In genomic region chr11:67649634-67650540, GRCh38 we compare ENCODE assay signal across 9 cellular contexts. TPM values are rescaled to one million over a fixed set of nuclear protein-coding genes. Genes with fewer than 3 reads are reported as not detected.
DNase-seq lines count a peak whose midpoint lies in the region; ATAC-seq, FAIRE-seq and TF ChIP-seq lines count a peak whose summit lies in the region.
"Had no signal": no experiment of that assay in that cellular context is flagged by ENCODE, and none has a peak within 500 bp of the region (broad histone marks: within the 10 kb centered on the region; RNA-seq: fewer than 3 reads in every experiment).

No MANE protein-coding gene starts in this region.

- peaks cover 20 to 44% (median 34%) of the 10 kb centered on the region in 4 donors for H3K4me1 Mint-ChIP-seq in CD4-positive, alpha-beta memory T cell
- H3K4me1 Mint-ChIP-seq in neural progenitor cell = peaks cover 14% of the 10 kb centered on the region

- H2AFZ ChIP-seq in neural progenitor cell (replicated peaks) = no peak overlapping the region

- FAIRE-seq in bronchial epithelial cell (lab: Jason Lieb, UNC) = peak; percentile 96

- no peaks in the 10 kb centered on the region for H3K9me3 Mint-ChIP-seq in CD4-positive, alpha-beta memory T cell
- peaks cover 3% of the 10 kb centered on the region for H3K9me3 Mint-ChIP-seq in neural progenitor cell

- POLR2A ChIA-PET in CD4-positive, alpha-beta memory T cell (lab: Charles Lee; ENCODE audit: partially characterized antibody) = interaction anchor here (1.0 to 4.7 kb wide), 4 partner anchors 15 to 36 kb away, joined by 3 to 34 read pairs (median 6); partner anchors contain the start of gene NUDT8
- POLR2A ChIA-PET in RWPE1 (lab: Yijun Ruan, JAX; ENCODE audit: low non-redundant PET) = interaction anchor here (0.6 kb wide), 1 partner anchor 22 kb away, joined by 5 read pairs; no protein-coding TSS in a partner anchor

- H3K4me1 ChIP-seq in CD4-positive, alpha-beta memory T cell (ENCODE audit: insufficient read depth, low read length) = peaks cover 35% of the 10 kb centered on the region
- H3K4me1 ChIP-seq in neural progenitor cell (peaks cover 8% of the 10 kb centered on the region), thyroid gland (peaks cover 0 to 4% of the 10 kb centered on the region in 2 donors)

- intact Hi-C loops in CD4-positive, alpha-beta memory T cell (cut with micrococcal nuclease) = no loop called here
- intact Hi-C loops in thyroid gland (cut with DNase I) = no loop called here

- no peaks in the 10 kb centered on the region for H3K27me3 ChIP-seq in CD4-positive, alpha-beta memory T cell (ENCODE audit: insufficient read depth, low read length)
- H3K27me3 ChIP-seq in bronchial epithelial cell (ENCODE audit: control insufficient read depth, insufficient read depth, low read length) (no peaks in the 10 kb centered on the region), neural progenitor cell (no peaks in the 10 kb centered on the region), thyroid gland (no peaks in the 10 kb centered on the region)

- peaks cover 0 to 4% of the 10 kb centered on the region in 2 donors for H3K36me3 Mint-ChIP-seq in CD4-positive, alpha-beta memory T cell
- no peaks in the 10 kb centered on the region for H3K36me3 Mint-ChIP-seq in neural progenitor cell

- H3K27ac ChIP-seq in CD4-positive, alpha-beta memory T cell (ENCODE audit: low read depth, low read length) = peak overlapping the region; percentile 72
- H3K27ac ChIP-seq in neural progenitor cell = no peak overlapping the region
- H3K27ac ChIP-seq in RWPE1 = no peak overlapping the region
- no peak overlapping the region for H3K27ac ChIP-seq in thyroid gland

- no peaks in the 10 kb centered on the region for H3K79me2 ChIP-seq in neural progenitor cell (ENCODE audit: low read depth)

- H3K9ac ChIP-seq in neural progenitor cell = no peak overlapping the region

- no peaks in the 10 kb centered on the region for H4K20me1 ChIP-seq in neural progenitor cell (ENCODE audit: low read depth)

- no peak for TF ChIP-seq CTCF in bronchial epithelial cell (IDR thresholded peaks at IDR 0.05; ENCODE audit: insufficient read depth, low read length, severe bottlenecking)
- no peak for TF ChIP-seq CTCF in neural progenitor cell (IDR thresholded peaks at IDR 0.05)
- no peak for TF ChIP-seq CTCF in RWPE1 (conservative IDR thresholded peaks at IDR 0.05; ENCODE audit: low read depth)
- no peak for TF ChIP-seq CTCF in thyroid gland (IDR thresholded peaks at IDR 0.05)

- DNase-seq in CD4-positive, alpha-beta memory T cell = no peak
- peak; percentile 88 for DNase-seq in Jurkat, Clone E6-1 (ENCODE audit: low read depth, low spot score)
- DNase-seq in bronchial epithelial cell (ENCODE audit: low read depth) = no peak
- DNase-seq in neural progenitor cell (ENCODE audit: low spot score) = no peak
- no peak for DNase-seq in RWPE1 (ENCODE audit: low spot score)
- DNase-seq in pons (ENCODE audit: low spot score) = no peak
- no peak for DNase-seq in thyroid gland

- H3F3A ChIP-seq in neural progenitor cell (ENCODE audit: low read depth) = peaks cover 12% of the 10 kb centered on the region

- H3K4me2 ChIP-seq in neural progenitor cell = peak overlapping the region; percentile 21

- TF ChIP-seq POLR2A in thyroid gland (IDR thresholded peaks at IDR 0.05) = no peak

- H3K4me3 Mint-ChIP-seq in CD4-positive, alpha-beta memory T cell = peak overlapping the region; percentile 90 to 96 (median 95)
- H3K4me3 Mint-ChIP-seq in neural progenitor cell = no peak overlapping the region

- no peak for ATAC-seq in GM21447 (IDR thresholded peaks at IDR 0.05; ENCODE audit: unreplicated experiment)

- CTCF ChIA-PET in CD4-positive, alpha-beta memory T cell (lab: Charles Lee; ENCODE audit: partially characterized antibody) = interaction anchor here (0.7 to 1.9 kb wide), 4 partner anchors 8 to 66 kb away, joined by 3 to 6 read pairs (median 3); partner anchors contain the start of gene GSTP1
- CTCF ChIA-PET in RWPE1 (lab: Yijun Ruan, JAX) = interaction anchor here (1.3 kb wide), 1 partner anchor 10 kb away, joined by 4 read pairs; no protein-coding TSS in a partner anchor

- 88 to 89% methylated on average over 20 to 21 of the region's 22 CpGs for WGBS in thyroid gland, 2 donors

- H3K27ac Mint-ChIP-seq in CD4-positive, alpha-beta memory T cell = peak overlapping the region; percentile 93 to 97 (median 96)
- H3K27ac Mint-ChIP-seq in neural progenitor cell = no peak overlapping the region

- peak overlapping the region in 1 of 2 donors; percentile 61 for H3K4me3 ChIP-seq in CD4-positive, alpha-beta memory T cell (ENCODE audit: low read length in 2 of 2)
- H3K4me3 ChIP-seq in Jurkat, Clone E6-1 (ENCODE audit: low read length) = peak overlapping the region; percentile 80
- no peak overlapping the region for H3K4me3 ChIP-seq in bronchial epithelial cell (ENCODE audit: low read depth, low read length)
- no peak overlapping the region for H3K4me3 ChIP-seq in neural progenitor cell
- no peak overlapping the region for H3K4me3 ChIP-seq in thyroid gland (replicated peaks in 1 of 3)

- no peaks in the 10 kb centered on the region for H3K27me3 Mint-ChIP-seq in CD4-positive, alpha-beta memory T cell
- H3K27me3 Mint-ChIP-seq in neural progenitor cell (ENCODE audit: insufficient read depth, low read depth) = peaks cover 13% of the 10 kb centered on the region

- no peaks in the 10 kb centered on the region for H3K36me3 ChIP-seq in CD4-positive, alpha-beta memory T cell (ENCODE audit: insufficient read depth, low read length)
- H3K36me3 ChIP-seq in bronchial epithelial cell (ENCODE audit: control insufficient read depth, insufficient read depth, low read length) (no peaks in the 10 kb centered on the region), neural progenitor cell (no peaks in the 10 kb centered on the region), thyroid gland (no peaks in the 10 kb centered on the region)

- no peaks in the 10 kb centered on the region for H3K9me3 ChIP-seq in CD4-positive, alpha-beta memory T cell (ENCODE audit: control insufficient read depth in 1 of 2, low read length in 2 of 2)
- H3K9me3 ChIP-seq in neural progenitor cell (ENCODE audit: low read depth) (no peaks in the 10 kb centered on the region), thyroid gland (no peaks in the 10 kb centered on the region)

RNA-seq across cellular contexts. Expression of gene ACY3, which starts 0.6 kb away (rescaled TPM):
- total RNA-seq in CD4-positive, alpha-beta memory T cell = not detected
- under 1 TPM in 1 of 2 donors, not detected in 1; 0.48 TPM for polyA plus RNA-seq in CD4-positive, alpha-beta memory T cell
- 12.4 TPM for polyA plus RNA-seq in Jurkat, Clone E6-1 (2012; ENCODE audit: insufficient read depth, insufficient read length)
- total RNA-seq in bronchial epithelial cell (not detected in 2 replicates), neural progenitor cell (ENCODE audit: low replicate concordance) (not detected in 2 replicates), thyroid gland (not detected)

RNA-seq across cellular contexts. Expression of gene TBX10, which starts 10.3 kb away (rescaled TPM):
- not detected for total RNA-seq in CD4-positive, alpha-beta memory T cell
- polyA plus RNA-seq in CD4-positive, alpha-beta memory T cell = not detected
- polyA plus RNA-seq in Jurkat, Clone E6-1 (2012; ENCODE audit: insufficient read depth, insufficient read length) = not detected
- total RNA-seq in bronchial epithelial cell (not detected in 2 replicates), neural progenitor cell (ENCODE audit: low replicate concordance) (not detected in 2 replicates), thyroid gland (not detected)
- total RNA-seq: activated CD8-positive, alpha-beta memory T cell treated with anti-CD3 and anti-CD28 coated beads for 36 hours had no signal

RNA-seq across cellular contexts. Expression of gene NUDT8, which starts 20.1 kb away (rescaled TPM):
- 1 to 10 TPM; 3.1 to 4.3 TPM for total RNA-seq in CD4-positive, alpha-beta memory T cell
- polyA plus RNA-seq in CD4-positive, alpha-beta memory T cell = 1 to 10 TPM; 2.0 to 4.5 TPM
- 119 TPM for polyA plus RNA-seq in Jurkat, Clone E6-1 (2012; ENCODE audit: insufficient read depth, insufficient read length)
- total RNA-seq in bronchial epithelial cell = 14.2 and 22.3 TPM in 2 replicates
- total RNA-seq in neural progenitor cell (ENCODE audit: low replicate concordance) = 1.6 and 4.1 TPM in 2 replicates
- 10 to 100 TPM; 16.7 to 67.7 (median 51.1) TPM for total RNA-seq in thyroid gland

RNA-seq across cellular contexts. Expression of gene ALDH3B2, which starts 24.5 kb away (rescaled TPM):
- total RNA-seq in CD4-positive, alpha-beta memory T cell = not detected
- not detected for polyA plus RNA-seq in CD4-positive, alpha-beta memory T cell
- polyA plus RNA-seq in Jurkat, Clone E6-1 (2012; ENCODE audit: insufficient read depth, insufficient read length) = 2.3 TPM
- total RNA-seq in bronchial epithelial cell (17.9 and 73.4 TPM in 2 replicates), neural progenitor cell (ENCODE audit: low replicate concordance) (not detected in 2 replicates), thyroid gland (1 to 10 TPM in 1 of 4 donors, not detected in 3; 1.3 TPM)
- total RNA-seq: activated CD8-positive, alpha-beta memory T cell treated with anti-CD3 and anti-CD28 coated beads for 36 hours had no signal

RNA-seq across cellular contexts. Expression of gene NDUFV1, which starts 43.2 kb away (rescaled TPM):
- 100 to 1,000 TPM; 204 to 212 TPM for total RNA-seq in CD4-positive, alpha-beta memory T cell
- 100 to 1,000 TPM; 124 to 133 TPM for polyA plus RNA-seq in CD4-positive, alpha-beta memory T cell
- 417 TPM for polyA plus RNA-seq in Jurkat, Clone E6-1 (2012; ENCODE audit: insufficient read depth, insufficient read length)
- total RNA-seq in bronchial epithelial cell = 242 and 252 TPM in 2 replicates
- 71.0 and 137 TPM in 2 replicates for total RNA-seq in neural progenitor cell (ENCODE audit: low replicate concordance)
- 100 to 1,000 TPM; 323 to 401 (median 356) TPM for total RNA-seq in thyroid gland
